In genomic region chr3:46933261-46933660, GRCh38 we compare ENCODE assay signal across 15 cellular contexts. TPM values are rescaled to one million over a fixed set of nuclear protein-coding genes. Genes with fewer than 3 reads are reported as not detected.
DNase-seq lines count a peak whose midpoint lies in the region; ATAC-seq, FAIRE-seq and TF ChIP-seq lines count a peak whose summit lies in the region.
"Had no signal": no experiment of that assay in that cellular context is flagged by ENCODE, and none has a peak within 500 bp of the region (broad histone marks: within the 10 kb centered on the region; RNA-seq: fewer than 3 reads in every experiment).

No MANE protein-coding gene starts in this region.

- CTCF ChIA-PET in A549 (lab: Yijun Ruan, JAX): interaction anchor here (0.6 to 5.3 kb wide), 5 partner anchors 9 to 66 kb away, joined by 3 to 62 read pairs (median 10); no protein-coding TSS in a partner anchor

- H3K23ac ChIP-seq in H9 (ENCODE audit: insufficient read length, low read depth, low read length) (no peak overlapping the region), trophoblast cell (ENCODE audit: low read length) (no peak overlapping the region)

- POLR2A ChIA-PET in A549 (lab: Yijun Ruan, JAX): no interaction called here

- H2BK12ac ChIP-seq in H9 (ENCODE audit: insufficient read length, low read depth, low read length): no peak overlapping the region
- no peak overlapping the region for H2BK12ac ChIP-seq in trophoblast cell (ENCODE audit: low read length)

- peak overlapping the region; percentile 85 to 88 for H3K27ac ChIP-seq in A549
- no peak overlapping the region for H3K27ac ChIP-seq in H9 (ENCODE audit: insufficient read length, low read depth, low read length)
- H3K27ac ChIP-seq in dorsolateral prefrontal cortex: peak overlapping the region in 40 of 59 donors; percentile 7 to 82 (median 62)
- no peak overlapping the region for H3K27ac ChIP-seq in trophoblast cell (ENCODE audit: low read depth, low read length)
- no peak overlapping the region for H3K27ac ChIP-seq in testis
- H3K27ac ChIP-seq: KMS-11, WERI-Rb-1 had no signal

- H3K23me2 ChIP-seq in H9 (ENCODE audit: insufficient read length, low read depth, low read length, poor library complexity, severe bottlenecking): no peaks in the 10 kb centered on the region

- TF ChIP-seq EP300 in A549 (IDR thresholded peaks at IDR 0.05): no peak

- H3K14ac ChIP-seq in H9 (ENCODE audit: insufficient read depth, low read length): no peak overlapping the region
- no peak overlapping the region for H3K14ac ChIP-seq in trophoblast cell (ENCODE audit: low read length)

- H3K9me3 ChIP-seq in A549 (peaks cover 4% of the 10 kb centered on the region; the same call in 1 of the 3 replicates), H9 (ENCODE audit: control insufficient read depth, low read depth, low read length) (no peaks in the 10 kb centered on the region), trophoblast cell (ENCODE audit: insufficient read depth, low read depth, low read length) (no peaks in the 10 kb centered on the region), BE2C (no peaks in the 10 kb centered on the region), testis (no peaks in the 10 kb centered on the region)

- TF ChIP-seq CTCF in A549 (IDR thresholded peaks at IDR 0.05) (no peak), H9 (conservative IDR thresholded peaks at IDR 0.05) (no peak), dorsolateral prefrontal cortex (IDR thresholded peaks at IDR 0.05 in 54 of 56, conservative IDR thresholded peaks at IDR 0.05 in 2 of 56; ENCODE audit: low read depth in 1 of 56, partially characterized antibody in 56 of 56) (no peak), BE2C (IDR thresholded peaks at IDR 0.05; ENCODE audit: low read depth, low read length) (no peak), testis (IDR thresholded peaks at IDR 0.05) (no peak)

- H3K27ac Mint-ChIP-seq in H9: peak overlapping the region in 2 of 3 experiments; percentile 42 to 69; a peak in 1 of 7 replicates

- H2BK5ac ChIP-seq in H9 (ENCODE audit: insufficient read length, low read length) (no peak overlapping the region), trophoblast cell (ENCODE audit: low read depth, low read length, poor library complexity) (no peak overlapping the region)

- no peaks in the 10 kb centered on the region for H3K9me3 Mint-ChIP-seq in H9

- no peaks in the 10 kb centered on the region for H3K27me3 Mint-ChIP-seq in H9 (ENCODE audit: low read depth)
- H3K27me3 Mint-ChIP-seq: dendritic cell treated with granulocyte-macrophage colony-stimulating factor and Interleukin-4, amounts not matched to agents 40 ng/mL and 50 ng/mL, for 4 days had no signal

- H3K9ac ChIP-seq in H9 (ENCODE audit: extremely low read depth, insufficient read length, low read length) (no peak overlapping the region), trophoblast cell (ENCODE audit: low read length) (no peak overlapping the region)
- H3K9ac ChIP-seq: KMS-11 had no signal

- H3K36me3 ChIP-seq in trophoblast cell (ENCODE audit: control insufficient read depth in 1 of 2, insufficient read depth in 2 of 2, low read length in 2 of 2) (peaks cover 23 to 27% of the 10 kb centered on the region in 2 experiments), BE2C (no peaks in the 10 kb centered on the region; the same call in 1 of the 2 replicates), testis (ENCODE audit: low read depth, missing control alignments) (no peaks in the 10 kb centered on the region)

- peaks cover 42 to 43% of the 10 kb centered on the region in 2 experiments for H3K4me1 Mint-ChIP-seq in H9

- no peak for FAIRE-seq in A549 (lab: Jason Lieb, UNC)

- H3K79me1 ChIP-seq in H9 (ENCODE audit: insufficient read depth, low read depth, low read length, poor library complexity, severe bottlenecking) (peaks cover 4% of the 10 kb centered on the region), trophoblast cell (ENCODE audit: low read length) (peaks cover 3% of the 10 kb centered on the region)

- TF ChIP-seq POLR2A in A549 (IDR thresholded peaks at IDR 0.05; ENCODE audit: low read length) (no peak), testis (IDR thresholded peaks at IDR 0.05) (no peak)

- H4K8ac ChIP-seq in H9 (replicated peaks; ENCODE audit: insufficient read length, low read depth, low read length) (no peak overlapping the region), trophoblast cell (ENCODE audit: low read depth, low read length) (no peak overlapping the region)

- H2AK5ac ChIP-seq in H9 (ENCODE audit: insufficient read length, low read length) (no peak overlapping the region), trophoblast cell (ENCODE audit: low read length) (no peak overlapping the region)

- H4K5ac ChIP-seq in H9 (ENCODE audit: insufficient read length, low read depth, low read length): no peak overlapping the region

- H2BK15ac ChIP-seq in H9 (ENCODE audit: low read depth, low read length): no peak overlapping the region

- H3K4me3 ChIP-seq in A549 (no peak overlapping the region), dorsolateral prefrontal cortex (no peak overlapping the region), trophoblast cell (ENCODE audit: low read depth, low read length) (no peak overlapping the region), BE2C (ENCODE audit: low read depth, low read length) (no peak overlapping the region), testis (no peak overlapping the region)

- no peak overlapping the region; a peak in 1 of 5 replicates for H3K4me3 Mint-ChIP-seq in H9
- H3K4me3 Mint-ChIP-seq: dendritic cell treated with granulocyte-macrophage colony-stimulating factor and Interleukin-4, amounts not matched to agents 40 ng/mL and 50 ng/mL, for 4 days had no signal

- no peaks in the 10 kb centered on the region for H4K20me1 ChIP-seq in H9 (ENCODE audit: control insufficient read depth, insufficient read depth, insufficient read length)

- H3K56ac ChIP-seq in H9 (ENCODE audit: insufficient read length, low read depth, low read length): no peak overlapping the region

- no peak overlapping the region for H4K91ac ChIP-seq in H9 (ENCODE audit: insufficient read length, low read depth, low read length)
- H4K91ac ChIP-seq in trophoblast cell (ENCODE audit: low read depth, low read length): no peak overlapping the region

- no peak overlapping the region for H3T11ph ChIP-seq in H9 (ENCODE audit: low read length)

- H3K79me2 ChIP-seq in H9 (ENCODE audit: insufficient read depth, low read length): peaks cover 6% of the 10 kb centered on the region; the same call in 1 of the 2 replicates
- H3K79me2 ChIP-seq in trophoblast cell (ENCODE audit: control insufficient read depth, insufficient read depth, low read length, poor library complexity): peaks cover 3% of the 10 kb centered on the region

- H2AFZ ChIP-seq in H9 (ENCODE audit: low read length): no peak overlapping the region
- no peak overlapping the region for H2AFZ ChIP-seq in trophoblast cell (ENCODE audit: insufficient read depth, low read length, poor library complexity)

- H3K4me1 ChIP-seq in A549 (peaks cover 83% of the 10 kb centered on the region), H9 (ENCODE audit: insufficient read depth, low read length) (peaks cover 8% of the 10 kb centered on the region; the same call in 1 of the 2 replicates), trophoblast cell (ENCODE audit: control insufficient read depth in 1 of 2, insufficient read depth in 2 of 2, low read length in 2 of 2) (peaks cover 39 to 40% of the 10 kb centered on the region in 2 experiments), BE2C (peaks cover 31% of the 10 kb centered on the region), testis (peaks cover 44% of the 10 kb centered on the region)

- no peak for TF ChIP-seq RAD21 in A549 (conservative IDR thresholded peaks at IDR 0.05 in 1 of 2, IDR thresholded peaks at IDR 0.05 in 1 of 2)

- H3K36me3 Mint-ChIP-seq in H9 (ENCODE audit: insufficient read depth in 1 of 3, low read depth in 3 of 3): peaks cover 9 to 30% (median 17%) of the 10 kb centered on the region in 3 experiments; a peak in 6 of 7 replicates

- H3K27me3 ChIP-seq in H9 (ENCODE audit: insufficient read depth, low read length): no peaks in the 10 kb centered on the region
- no peaks in the 10 kb centered on the region for H3K27me3 ChIP-seq in dorsolateral prefrontal cortex
- H3K27me3 ChIP-seq in trophoblast cell (ENCODE audit: insufficient read depth, low read length): no peaks in the 10 kb centered on the region
- H3K27me3 ChIP-seq in BE2C: no peaks in the 10 kb centered on the region
- H3K27me3 ChIP-seq in testis: no peaks in the 10 kb centered on the region

- intact Hi-C loops in dorsolateral prefrontal cortex (cut with DNase I) (loop anchor here (5.0 to 10.0 kb wide), 2 partner anchors 232 to 389 kb away; partner anchors contain the start of gene SETD2 (in 1 of the 2)), testis (cut with DNase I; ENCODE audit: low total_unique reads) (no loop called here)

- H3K4ac ChIP-seq in H9 (ENCODE audit: low read depth, low read length): no peak overlapping the region
- peak overlapping the region; percentile 4 for H3K4ac ChIP-seq in trophoblast cell (ENCODE audit: low read depth, low read length)

- no peak overlapping the region for H2BK120ac ChIP-seq in H9 (ENCODE audit: low read depth, low read length, poor library complexity, severe bottlenecking)
- no peak overlapping the region for H2BK120ac ChIP-seq in trophoblast cell (ENCODE audit: insufficient read depth, low read length, poor library complexity)

- DNase-seq in A549 (ENCODE audit: low read depth in 1 of 2, low spot score in 1 of 2) (no peak), H9 (no peak), dorsolateral prefrontal cortex (peak in 1 of 10 donors; percentile 6), trophoblast cell (no peak), nucleus accumbens (lab: John Stamatoyannopoulos, UW) (no peak), HCEC 1CT (no peak), BE2C (no peak), testis (no peak)
- DNase-seq: C1 segment of cervical spinal cord, WERI-Rb-1 had no signal

- no peak for ATAC-seq in A549

- 50% methylated on average over 2 of the region's 6 CpGs for WGBS in A549 (ENCODE audit: missing lambda C conversion rate)
- no CpG with 5 or more reads among the region's 6 CpGs for WGBS in H9 (ENCODE audit: extremely low coverage, insufficient read length, low lambda C conversion rate)
- WGBS in trophoblast cell (ENCODE audit: extremely low coverage, insufficient coverage, insufficient read length): no CpG with 5 or more reads among the region's 6 CpGs
- 50 to 78% methylated on average over 2 to 6 of the region's 6 CpGs for WGBS in testis, 2 donors

- no peak overlapping the region for H2BK20ac ChIP-seq in H9 (ENCODE audit: low read depth, low read length, poor library complexity, severe bottlenecking)

- peak overlapping the region; percentile 63 for H3K4me2 ChIP-seq in A549
- H3K4me2 ChIP-seq in H9 (ENCODE audit: insufficient read depth, insufficient read length, low read length): no peak overlapping the region
- H3K4me2 ChIP-seq in trophoblast cell (ENCODE audit: low read length): no peak overlapping the region
- H3K4me2 ChIP-seq: KMS-11 had no signal

- no peak overlapping the region for H4K12ac ChIP-seq in trophoblast cell (ENCODE audit: low read depth, low read length)

- H3K18ac ChIP-seq in H9 (ENCODE audit: insufficient read length, low read depth, low read length) (no peak overlapping the region), trophoblast cell (ENCODE audit: low read length) (no peak overlapping the region)

RNA-seq across cellular contexts. Expression of gene CCDC12, which starts 43.3 kb away (rescaled TPM):
- polyA plus RNA-seq in A549 (2011; rRNA removed) (21.7 and 34.8 TPM in 2 replicates), A549 (2017; fragmentation: RNase III; extraction: RNeasy Plus Mini Kit Qiagen cat#74134 plus additional on column Dnase treatment) (74.2 to 81.0 TPM (median 79.2 TPM) in 3 replicates), testis (ENCODE audit: insufficient read depth, low read depth, low replicate concordance) (43.3 TPM)
- polyA plus RNA-seq in A549 (2012; cell fraction: cytosol; rRNA removed): 53.8 and 83.7 TPM in 2 replicates
- polyA plus RNA-seq in A549 (2012; cell fraction: nucleus; rRNA removed): 44.0 and 54.7 TPM in 2 replicates
- polyA minus RNA-seq in A549 (2011; rRNA and poly(A)+ RNA removed): 30.5 and 33.9 TPM in 2 replicates
- total RNA-seq in H9 (2021) (49.1 and 54.0 TPM in 2 replicates), dorsolateral prefrontal cortex (10 to 100 TPM; 30.9 to 54.9 (median 40.5) TPM), testis (10 to 100 TPM; 59.6 to 66.6 TPM)
- 47.9 and 48.1 TPM in 2 replicates for polyA plus RNA-seq in trophoblast cell (2013)
- polyA plus RNA-seq in BE2C (2012; ENCODE audit: insufficient read depth, insufficient read length, low read depth): 80.9 TPM

RNA-seq across cellular contexts. Expression of gene NBEAL2, which starts 46.2 kb away (rescaled TPM):
- polyA plus RNA-seq in A549 (2011; rRNA removed): 9.6 and 13.3 TPM in 2 replicates
- polyA plus RNA-seq in A549 (2012; cell fraction: cytosol; rRNA removed): 45.5 and 60.4 TPM in 2 replicates
- 409 and 469 TPM in 2 replicates for polyA plus RNA-seq in A549 (2012; cell fraction: nucleus; rRNA removed)
- 43.4 to 54.0 TPM (median 47.3 TPM) in 3 replicates for polyA plus RNA-seq in A549 (2017; fragmentation: RNase III; extraction: RNeasy Plus Mini Kit Qiagen cat#74134 plus additional on column Dnase treatment)
- 14.9 and 24.5 TPM in 2 replicates for polyA minus RNA-seq in A549 (2011; rRNA and poly(A)+ RNA removed)
- total RNA-seq in H9 (2021): 50.4 and 52.1 TPM in 2 replicates
- 10 to 100 TPM in 112 of 120 experiments, 1 to 10 TPM in 8; 8.2 to 41.7 (median 16.9) TPM for total RNA-seq in dorsolateral prefrontal cortex
- polyA plus RNA-seq in trophoblast cell (2013): 18.1 and 18.9 TPM in 2 replicates
- polyA plus RNA-seq in BE2C (2012; ENCODE audit: insufficient read depth, insufficient read length, low read depth): 16.3 TPM
- 10 to 100 TPM; 40.2 to 44.8 TPM for total RNA-seq in testis
- 16.2 TPM for polyA plus RNA-seq in testis (ENCODE audit: insufficient read depth, low read depth, low replicate concordance)

RNA-seq across cellular contexts. Expression of gene PTH1R, which starts 55.7 kb away (rescaled TPM):
- polyA plus RNA-seq in A549 (2011; rRNA removed) (0.20 and 0.45 TPM in 2 replicates), A549 (2017; fragmentation: RNase III; extraction: RNeasy Plus Mini Kit Qiagen cat#74134 plus additional on column Dnase treatment) (0.53 to 0.76 TPM (median 0.54 TPM) in 3 replicates), testis (ENCODE audit: insufficient read depth, low read depth, low replicate concordance) (10.2 TPM)
- polyA plus RNA-seq in A549 (2012; cell fraction: cytosol; rRNA removed): 0.63 and 0.83 TPM in 2 replicates
- 1.7 and 2.2 TPM in 2 replicates for polyA plus RNA-seq in A549 (2012; cell fraction: nucleus; rRNA removed)
- 0.24 and 0.87 TPM in 2 replicates for polyA minus RNA-seq in A549 (2011; rRNA and poly(A)+ RNA removed)
- total RNA-seq in H9 (2021) (0.99 and 1.0 TPM in 2 replicates), dorsolateral prefrontal cortex (10 to 100 TPM in 115 of 120 experiments, 1 to 10 TPM in 5; 7.9 to 65.0 (median 17.4) TPM), testis (10 to 100 TPM in 1 of 2 donors, 1 to 10 TPM in 1; 8.4 to 11.3 TPM)
- 9.5 and 11.3 TPM in 2 replicates for polyA plus RNA-seq in trophoblast cell (2013)
- not detected for polyA plus RNA-seq in BE2C (2012; ENCODE audit: insufficient read depth, insufficient read length, low read depth)
- total RNA-seq: activated T-helper 2 cell treated with anti-CD3 and anti-CD28 coated beads, Interferon-gamma antibody, Interleukin-2, Interleukin-4, amounts not matched to agents 10 μg/mL and 5 μg/mL and 100 μg/mL, durations not matched to agents 14 hours and 24 hours and 36 hours; mononuclear cell; RPMI7951 had no signal

Comparison
In these comparisons a context has a peak if more than half of its experiments do, and no peak if none do; other contexts are left out.
1. H3K27ac ChIP-seq: peak in A549 (2 of 2) and dorsolateral prefrontal cortex (40 of 59); none in H9 (single experiment), trophoblast cell (single experiment) and testis (0 of 2).